ENCODE assay signal across 8 cellular contexts in the genomic region with DNA sequence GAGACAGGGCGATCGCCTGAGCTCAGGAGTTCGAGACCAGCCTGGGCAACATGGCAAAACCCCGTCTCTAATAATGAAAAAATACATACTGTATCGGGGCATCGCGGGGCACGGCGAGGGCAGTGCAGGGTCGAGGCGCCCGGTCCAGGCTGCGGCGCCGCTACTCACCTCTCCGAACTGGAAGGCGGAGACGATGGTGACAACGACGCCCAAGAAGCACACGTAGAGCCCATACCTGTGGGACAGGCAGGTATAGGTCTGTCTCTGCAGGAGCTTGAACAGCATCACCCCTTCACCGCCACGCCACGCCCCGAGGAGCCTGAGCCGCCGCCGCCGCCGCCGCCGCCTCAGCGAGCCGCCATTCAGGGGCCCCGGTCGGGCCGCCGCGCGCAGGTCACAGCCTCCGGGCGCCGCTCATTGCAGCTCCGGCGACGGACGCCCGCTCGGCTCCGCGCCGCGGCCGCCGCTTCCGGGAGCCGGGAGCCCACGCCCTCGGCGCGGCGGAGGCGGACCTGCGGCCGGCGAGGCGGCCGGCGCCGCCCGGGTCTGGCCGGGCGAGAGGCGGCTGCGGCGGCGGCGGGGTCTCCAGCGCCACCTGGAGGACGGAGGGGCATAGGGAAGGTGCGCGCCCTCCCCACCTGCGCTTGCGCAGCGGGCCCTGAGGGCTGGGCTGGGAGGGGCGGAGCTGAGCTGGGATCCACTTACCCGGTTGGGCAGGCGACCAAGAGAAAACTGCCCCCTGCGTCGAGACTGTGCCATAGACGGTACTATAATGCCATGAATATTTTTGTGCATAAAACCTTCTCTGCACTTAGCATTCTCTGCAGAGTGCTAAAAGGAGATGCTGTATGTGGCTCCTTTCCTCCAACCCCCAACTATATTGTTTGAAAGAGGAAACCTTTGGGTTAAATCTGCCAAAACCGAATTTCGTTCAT. TPM values are rescaled to one million over a fixed set of nuclear protein-coding genes. Genes with fewer than 3 reads are reported as not detected.
DNase-seq lines count a peak whose midpoint lies in the region; ATAC-seq and TF ChIP-seq lines count a peak whose summit lies in the region.

TSS of gene GNPTAB (minus strand) at position 569 of the 935 bp plus-strand sequence. CDS start at position 285, 284 bp downstream.

- WGBS in psoas muscle, 3 donors: 0 to 1% (median 0%) methylated on average over 68 to 93 of the region's 93 CpGs
- under 1% methylated on average over 93 of the region's 93 CpGs for WGBS in urinary bladder

- H3K4me3 ChIP-seq in left ventricle myocardium inferior: peak within 1 kb of the TSS; percentile 79
- H3K4me3 ChIP-seq in psoas muscle: peak within 1 kb of the TSS; percentile 79
- peak within 1 kb of the TSS; percentile 69 for H3K4me3 ChIP-seq in urinary bladder (ENCODE audit: low read depth, low read length)

- no peaks in the 10 kb centered on the region for H3K9me3 ChIP-seq in left ventricle myocardium inferior (replicated peaks)
- H3K9me3 ChIP-seq in psoas muscle: no peaks in the 10 kb centered on the region

- peak; percentile 82 for ATAC-seq in HG02870 (IDR thresholded peaks at IDR 0.05; ENCODE audit: unreplicated experiment)
- ATAC-seq in psoas muscle: peak; percentile 94 to 99 (median 98)

- peaks cover 51% of the 10 kb centered on the region for H3K4me1 ChIP-seq in left ventricle myocardium inferior
- peaks cover 18% of the 10 kb centered on the region for H3K4me1 ChIP-seq in psoas muscle
- H3K4me1 ChIP-seq in urinary bladder (ENCODE audit: insufficient read depth): no peaks in the 10 kb centered on the region

- TF ChIP-seq CTCF in left ventricle myocardium inferior (IDR thresholded peaks at IDR 0.05; ENCODE audit: borderline replicate concordance) (peak; percentile 82), psoas muscle (IDR thresholded peaks at IDR 0.05) (peak; percentile 81)

- DNase-seq in NCI-H1436 treated with DMSO at 0.1 percent for 48 hours (lab: John Stamatoyannopoulos, UW): peak; percentile 40
- peak; percentile 90 for DNase-seq in amniotic stem cell (lab: John Stamatoyannopoulos, UW)
- DNase-seq in left ventricle myocardium inferior: peak; percentile 92
- DNase-seq in psoas muscle: peak; percentile 92 to 96

- intact Hi-C loops in T-helper 1 cell treated with Interleukin-12 subunit alpha and Interleukin-12 subunit beta and Interleukin-4 antibody, amounts not matched to agents 30 ng/mL and 1 ng/mL, for 36 hours (cut with micrococcal nuclease): loop anchor here (1.0 to 10.0 kb wide), 14 partner anchors 7 to 1626 kb away; partner anchors contain the start of genes ACTR6, ARL1, CHPT1 and DEPDC4
- intact Hi-C loops in left ventricle myocardium inferior (cut with micrococcal nuclease) (loop anchor here (5.0 kb wide), 1 partner anchor 58 kb away; no protein-coding TSS in a partner anchor), psoas muscle (cut with DNase I) (loop anchor here (2.0 to 10.0 kb wide), 3 partner anchors 38 to 416 kb away; no protein-coding TSS in a partner anchor)

- H3K27me3 ChIP-seq in left ventricle myocardium inferior (ENCODE audit: low read depth) (no peaks in the 10 kb centered on the region), psoas muscle (ENCODE audit: insufficient read depth in 3 of 3, low read length in 2 of 3) (no peaks in the 10 kb centered on the region)

- no peaks in the 10 kb centered on the region for H3K36me3 ChIP-seq in left ventricle myocardium inferior
- H3K36me3 ChIP-seq in psoas muscle (ENCODE audit: insufficient read depth in 1 of 2, low read depth in 1 of 2): no peaks in the 10 kb centered on the region
- H3K36me3 ChIP-seq in urinary bladder (ENCODE audit: insufficient read depth): no peaks in the 10 kb centered on the region

- TF ChIP-seq POLR2A in GM15510 (IDR thresholded peaks at IDR 0.05; ENCODE audit: borderline replicate concordance, extremely low read depth, insufficient read length): peak; percentile 84

- H3K27ac ChIP-seq in left ventricle myocardium inferior (replicated peaks) (peak within 1 kb of the TSS; percentile 82), psoas muscle (peak within 1 kb of the TSS; percentile 90), urinary bladder (ENCODE audit: low read depth) (peak within 1 kb of the TSS; percentile 30)

RNA-seq across cellular contexts. Expression of gene GNPTAB, which starts in this region (rescaled TPM):
- total RNA-seq in T-helper 1 cell treated with Interleukin-12 subunit alpha and Interleukin-12 subunit beta and Interleukin-4 antibody, amounts not matched to agents 30 ng/mL and 1 ng/mL, for 36 hours: 62.4 and 63.1 TPM in 2 replicates
- total RNA-seq in left ventricle myocardium inferior (55.2 TPM), psoas muscle (10 to 100 TPM; 14.3 to 36.1 (median 19.9) TPM), urinary bladder (59.3 TPM)
- polyA plus RNA-seq in psoas muscle (10 to 100 TPM; 10.3 to 17.5 (median 11.5) TPM), urinary bladder (15.2 TPM)

Comparison
In these comparisons a context has a peak if more than half of its experiments do, and no peak if none do; other contexts are left out.
1. Peak in every context shown above with its lines: DNase-seq, ATAC-seq, H3K4me3 ChIP-seq and H3K27ac ChIP-seq.
2. DNase-seq: peak in every context shown above with its lines; median percentile 94 in psoas muscle; 92 in left ventricle myocardium inferior; 90 in amniotic stem cell; 40 in NCI-H1436 treated with DMSO at 0.1 percent for 48 hours.
3. H3K27ac ChIP-seq: peak in every context shown above with its lines; median percentile 90 in psoas muscle; 82 in left ventricle myocardium inferior; 30 in urinary bladder.